8 cellular contexts compared by ENCODE assay signal in the genomic region with DNA sequence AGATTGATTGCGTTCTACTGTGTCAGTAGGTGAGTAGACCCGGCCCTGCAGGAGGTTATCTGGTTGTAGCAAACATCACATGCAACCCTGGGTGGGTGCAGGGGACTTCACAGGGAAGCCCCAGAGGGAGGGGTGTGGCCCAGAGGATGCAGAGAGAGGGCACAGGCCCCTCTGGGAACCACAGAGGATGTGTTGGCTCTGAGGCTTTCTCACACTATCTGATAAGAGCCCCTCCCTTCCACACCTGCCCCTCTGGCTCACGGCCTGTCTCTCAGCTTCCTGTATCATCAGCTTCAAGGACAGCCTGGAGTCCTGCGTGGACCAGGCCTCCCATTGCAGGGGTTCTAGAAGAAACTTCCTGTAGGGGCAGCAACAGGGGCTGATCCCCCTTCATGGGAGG.
DNase-seq lines count a peak whose midpoint lies in the region; ATAC-seq and TF ChIP-seq lines count a peak whose summit lies in the region.

No MANE protein-coding gene starts in this region.

- TF ChIP-seq CTCF in spleen (IDR thresholded peaks at IDR 0.05 in 8 of 11, conservative IDR thresholded peaks at IDR 0.05 in 3 of 11), result peak in 1 of 11 experiments; percentile 24
- TF ChIP-seq CTCF in thyroid gland (IDR thresholded peaks at IDR 0.05), result no peak

- no peak for TF ChIP-seq POLR2A in GM18505 (IDR thresholded peaks at IDR 0.05; ENCODE audit: borderline replicate concordance, extremely low read depth, insufficient read depth, insufficient read length)
- no peak for TF ChIP-seq POLR2A in spleen (IDR thresholded peaks at IDR 0.05)
- no peak for TF ChIP-seq POLR2A in thyroid gland (IDR thresholded peaks at IDR 0.05)

- 19 to 37% (median 28%) methylated on average over 2 to 4 of the region's 4 CpGs for WGBS in spleen, 5 donors
- WGBS in thyroid gland, 2 donors, result 69 to 74% methylated on average over 4 of the region's 4 CpGs

- peaks cover 10% of the 10 kb centered on the region for H3K9me3 Mint-ChIP-seq in activated CD4-positive, alpha-beta memory T cell treated with anti-CD3 and anti-CD28 coated beads, Interleukin-2, amount 10 ng/mL, durations not matched to agents 7 days and 5 days

- peaks cover 0 to 66% (median 0%) of the 10 kb centered on the region in 6 donors for H3K36me3 ChIP-seq in spleen
- no peaks in the 10 kb centered on the region for H3K36me3 ChIP-seq in thyroid gland

- ATAC-seq in GM18505 (IDR thresholded peaks at IDR 0.05; ENCODE audit: unreplicated experiment), result peak; percentile 78
- ATAC-seq in HG02938 (IDR thresholded peaks at IDR 0.05; ENCODE audit: unreplicated experiment), result peak; percentile 75

- intact Hi-C loops in spleen (cut with DNase I; ENCODE audit: low total_unique reads) (no loop called here), thyroid gland (cut with DNase I) (no loop called here)

- in situ Hi-C loops in KBM-7 (cut with MboI; ENCODE audit: low pct_unique_long_range_greater_than_20kb, low sequenced_read_pairs), result no loop called here

- H3K9me3 ChIP-seq in spleen (no peaks in the 10 kb centered on the region), thyroid gland (no peaks in the 10 kb centered on the region)

- CTCF ChIA-PET in activated CD4-positive, alpha-beta memory T cell treated with anti-CD3 and anti-CD28 coated beads, Interleukin-2, amount 10 ng/mL, durations not matched to agents 7 days and 5 days (lab: Charles Lee), result interaction anchor here (1.0 to 1.8 kb wide), 4 partner anchors 12 to 38 kb away, joined by 3 to 7 read pairs (median 4); no protein-coding TSS in a partner anchor

- H3K27ac ChIP-seq in spleen (peak overlapping the region in 7 of 8 donors; percentile 49 to 85 (median 68)), thyroid gland (no peak overlapping the region)

- H3K27ac Mint-ChIP-seq in activated CD4-positive, alpha-beta memory T cell treated with anti-CD3 and anti-CD28 coated beads, Interleukin-2, amount 10 ng/mL, durations not matched to agents 7 days and 5 days, result peak overlapping the region; percentile 93

- peaks cover 46% of the 10 kb centered on the region for H3K4me1 Mint-ChIP-seq in activated CD4-positive, alpha-beta memory T cell treated with anti-CD3 and anti-CD28 coated beads, Interleukin-2, amount 10 ng/mL, durations not matched to agents 7 days and 5 days

- peak; percentile 83 for DNase-seq in activated CD4-positive, alpha-beta memory T cell treated with anti-CD3 and anti-CD28 coated beads, Interleukin-2, amount 10 ng/mL, durations not matched to agents 7 days and 5 days
- DNase-seq in spleen (peak; percentile 90), NCI-H1105 treated with DMSO at 0.1 percent for 48 hours (lab: John Stamatoyannopoulos, UW) (no peak), KBM-7 (no peak), NCI-H1092 (lab: John Stamatoyannopoulos, UW) (no peak), thyroid gland (no peak)

- H3K27me3 ChIP-seq in spleen (replicated peaks in 1 of 7) (no peaks in the 10 kb centered on the region), thyroid gland (no peaks in the 10 kb centered on the region)

- peak overlapping the region; percentile 43 for H3K4me3 Mint-ChIP-seq in activated CD4-positive, alpha-beta memory T cell treated with anti-CD3 and anti-CD28 coated beads, Interleukin-2, amount 10 ng/mL, durations not matched to agents 7 days and 5 days

- POLR2A ChIA-PET in activated CD4-positive, alpha-beta memory T cell treated with anti-CD3 and anti-CD28 coated beads, Interleukin-2, amount 10 ng/mL, durations not matched to agents 7 days and 5 days (lab: Charles Lee), result interaction anchor here (0.7 to 2.1 kb wide), 9 partner anchors 10 to 68 kb away, joined by 3 to 34 read pairs (median 4); no protein-coding TSS in a partner anchor

- peaks cover 18% of the 10 kb centered on the region for H3K36me3 Mint-ChIP-seq in activated CD4-positive, alpha-beta memory T cell treated with anti-CD3 and anti-CD28 coated beads, Interleukin-2, amount 10 ng/mL, durations not matched to agents 7 days and 5 days (ENCODE audit: low read depth)

- H3K4me3 ChIP-seq in spleen (no peak overlapping the region), thyroid gland (replicated peaks in 1 of 3) (no peak overlapping the region)

- H3K4me1 ChIP-seq in spleen, result peaks cover 12 to 49% (median 35%) of the 10 kb centered on the region in 6 donors
- H3K4me1 ChIP-seq in thyroid gland, result no peaks in the 10 kb centered on the region

- no peaks in the 10 kb centered on the region for H3K27me3 Mint-ChIP-seq in activated CD4-positive, alpha-beta memory T cell treated with anti-CD3 and anti-CD28 coated beads, Interleukin-2, amount 10 ng/mL, durations not matched to agents 7 days and 5 days

Comparison
In these comparisons a context has a peak if more than half of its experiments do, and no peak if none do; other contexts are left out.
1. DNase-seq: peak in activated CD4-positive, alpha-beta memory T cell treated with anti-CD3 and anti-CD28 coated beads, Interleukin-2, amount 10 ng/mL, durations not matched to agents 7 days and 5 days (single experiment) and spleen (single experiment); none in NCI-H1105 treated with DMSO at 0.1 percent for 48 hours (single experiment), KBM-7 (single experiment), NCI-H1092 (single experiment) and thyroid gland (0 of 2).
2. H3K27ac ChIP-seq: peak in spleen (7 of 8); none in thyroid gland (0 of 3).